Comparison of ENCODE assay signal across 10 cellular contexts in the genomic region with DNA sequence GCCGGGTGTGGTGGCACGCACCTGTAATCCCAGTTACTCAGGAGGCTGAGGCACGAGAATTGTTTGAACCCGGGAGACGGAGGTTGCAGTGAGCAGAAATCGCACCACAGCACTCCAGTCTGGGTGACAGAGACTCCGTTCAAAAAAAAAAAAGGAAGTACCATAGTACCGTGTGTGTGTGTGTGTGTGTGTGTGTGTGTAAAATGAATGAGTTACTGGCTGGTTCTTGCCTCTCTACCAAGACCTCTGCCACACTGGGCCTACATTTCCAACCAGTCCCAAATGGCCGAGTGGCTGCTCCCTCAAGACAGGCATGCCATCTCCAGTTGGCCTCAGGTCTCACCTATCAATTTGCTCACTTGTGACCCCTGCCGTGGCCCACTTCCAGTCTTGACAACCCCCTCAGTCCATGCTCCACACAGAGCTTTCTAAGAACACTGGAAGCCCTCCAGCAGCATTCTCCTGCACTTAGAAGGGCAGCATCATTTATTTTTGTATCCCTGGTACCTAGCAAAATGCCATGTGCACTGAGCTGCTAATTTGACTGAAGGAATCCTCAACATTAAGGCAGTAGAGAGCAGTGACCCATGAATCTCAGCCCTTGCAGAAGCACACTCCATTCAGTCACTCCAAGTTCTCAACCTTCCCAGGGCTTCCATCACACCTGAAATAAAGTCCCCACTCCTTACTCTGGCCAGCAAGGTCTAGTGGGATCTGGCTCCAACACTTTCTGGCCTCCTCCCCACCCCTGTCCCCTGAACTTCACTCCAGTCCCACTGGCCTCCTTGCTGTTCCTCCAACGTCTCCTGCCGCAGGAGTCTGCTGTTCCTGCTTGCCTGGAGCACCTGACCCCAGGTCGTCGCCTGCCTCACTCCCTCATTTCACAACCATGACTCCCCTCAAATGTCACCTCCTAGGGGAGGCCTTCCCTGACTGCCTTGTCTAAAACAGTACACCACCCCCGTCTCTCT. TPM values are rescaled to one million over a fixed set of nuclear protein-coding genes. Genes with fewer than 3 reads are reported as not detected.
DNase-seq lines count a peak whose midpoint lies in the region; ATAC-seq and TF ChIP-seq lines count a peak whose summit lies in the region.
"Had no signal": no experiment of that assay in that cellular context is flagged by ENCODE, and none has a peak within 500 bp of the region (broad histone marks: within the 10 kb centered on the region; RNA-seq: fewer than 3 reads in every experiment).

No MANE protein-coding gene starts in this region.

- peaks cover 51% of the 10 kb centered on the region for H3K4me1 Mint-ChIP-seq in activated naive CD4-positive, alpha-beta T cell treated with anti-CD3 and anti-CD28 coated beads, Interleukin-2, amount 50 U/mL, for 24 hours
- peaks cover 38% of the 10 kb centered on the region for H3K4me1 Mint-ChIP-seq in activated T-helper 17 cell treated with anti-CD3 and anti-CD28 coated beads, Interleukin-2, amount 50 U/mL, for 72 hours
- H3K4me1 Mint-ChIP-seq in type B pancreatic cell (ENCODE audit: unreplicated experiment) = peaks cover 54% of the 10 kb centered on the region

- H3K4me3 Mint-ChIP-seq in activated naive CD4-positive, alpha-beta T cell treated with anti-CD3 and anti-CD28 coated beads, Interleukin-2, amount 50 U/mL, for 24 hours = no peak overlapping the region
- peak overlapping the region; percentile 36 for H3K4me3 Mint-ChIP-seq in activated T-helper 17 cell treated with anti-CD3 and anti-CD28 coated beads, Interleukin-2, amount 50 U/mL, for 72 hours
- H3K4me3 Mint-ChIP-seq in type B pancreatic cell = no peak overlapping the region

- H3K36me3 Mint-ChIP-seq in activated naive CD4-positive, alpha-beta T cell treated with anti-CD3 and anti-CD28 coated beads, Interleukin-2, amount 50 U/mL, for 24 hours = peaks cover 13% of the 10 kb centered on the region
- H3K36me3 Mint-ChIP-seq in activated T-helper 17 cell treated with anti-CD3 and anti-CD28 coated beads, Interleukin-2, amount 50 U/mL, for 72 hours (ENCODE audit: low read depth) = peaks cover 98% of the 10 kb centered on the region
- peaks cover 31% of the 10 kb centered on the region for H3K36me3 Mint-ChIP-seq in type B pancreatic cell

- no peak for DNase-seq in activated naive CD4-positive, alpha-beta T cell treated with Interleukin-2 at 50 U/mL for 16 hours
- DNase-seq in medulla oblongata (ENCODE audit: extremely low spot score) = peak; percentile 42
- no peak for DNase-seq in type B pancreatic cell (ENCODE audit: extremely low spot score, unreplicated experiment)
- DNase-seq in HuH-7 (ENCODE audit: low spot score) = no peak
- DNase-seq: NCI-H524 treated with DMSO at 0.1 percent for 48 hours, retina had no signal

- H3K27ac Mint-ChIP-seq in activated naive CD4-positive, alpha-beta T cell treated with anti-CD3 and anti-CD28 coated beads, Interleukin-2, amount 50 U/mL, for 24 hours = peak overlapping the region; percentile 96
- peak overlapping the region; percentile 84 for H3K27ac Mint-ChIP-seq in activated T-helper 17 cell treated with anti-CD3 and anti-CD28 coated beads, Interleukin-2, amount 50 U/mL, for 72 hours
- peak overlapping the region; percentile 90 for H3K27ac Mint-ChIP-seq in type B pancreatic cell

- no peak for TF ChIP-seq CTCF in type B pancreatic cell (conservative IDR thresholded peaks at IDR 0.05)

- no peaks in the 10 kb centered on the region for H3K9me3 Mint-ChIP-seq in activated naive CD4-positive, alpha-beta T cell treated with anti-CD3 and anti-CD28 coated beads, Interleukin-2, amount 50 U/mL, for 24 hours
- no peaks in the 10 kb centered on the region for H3K9me3 Mint-ChIP-seq in activated T-helper 17 cell treated with anti-CD3 and anti-CD28 coated beads, Interleukin-2, amount 50 U/mL, for 72 hours
- no peaks in the 10 kb centered on the region for H3K9me3 Mint-ChIP-seq in type B pancreatic cell

- H3K27me3 Mint-ChIP-seq in activated naive CD4-positive, alpha-beta T cell treated with anti-CD3 and anti-CD28 coated beads, Interleukin-2, amount 50 U/mL, for 24 hours = no peaks in the 10 kb centered on the region
- no peaks in the 10 kb centered on the region for H3K27me3 Mint-ChIP-seq in activated T-helper 17 cell treated with anti-CD3 and anti-CD28 coated beads, Interleukin-2, amount 50 U/mL, for 72 hours
- H3K27me3 Mint-ChIP-seq in type B pancreatic cell = no peaks in the 10 kb centered on the region

- no peak for ATAC-seq in activated T-helper 17 cell treated with anti-CD3 and anti-CD28 coated beads, Interleukin-2, amount 50 U/mL, for 72 hours (replicated peaks)
- ATAC-seq in GM21447 (IDR thresholded peaks at IDR 0.05; ENCODE audit: unreplicated experiment) = no peak
- no peak for ATAC-seq in GM21423 (IDR thresholded peaks at IDR 0.05; ENCODE audit: unreplicated experiment)

RNA-seq across cellular contexts. Expression of gene COX4I2, which starts 29.9 kb away (rescaled TPM):
- total RNA-seq in activated T-helper 17 cell treated with anti-CD3 and anti-CD28 coated beads, Interleukin-2, amount 50 U/mL, for 72 hours = not detected
- not detected in 2 replicates for total RNA-seq in type B pancreatic cell (ENCODE audit: low replicate concordance)

RNA-seq across cellular contexts. Expression of gene BCL2L1, which starts 55.1 kb away (rescaled TPM):
- 100 to 1,000 TPM in 1 of 2 donors, 10 to 100 TPM in 1; 86.7 to 134 TPM for total RNA-seq in activated T-helper 17 cell treated with anti-CD3 and anti-CD28 coated beads, Interleukin-2, amount 50 U/mL, for 72 hours
- total RNA-seq in type B pancreatic cell (ENCODE audit: low replicate concordance) = 142 and 243 TPM in 2 replicates
